ENCODE assay signal across 8 cellular contexts in the genomic region with DNA sequence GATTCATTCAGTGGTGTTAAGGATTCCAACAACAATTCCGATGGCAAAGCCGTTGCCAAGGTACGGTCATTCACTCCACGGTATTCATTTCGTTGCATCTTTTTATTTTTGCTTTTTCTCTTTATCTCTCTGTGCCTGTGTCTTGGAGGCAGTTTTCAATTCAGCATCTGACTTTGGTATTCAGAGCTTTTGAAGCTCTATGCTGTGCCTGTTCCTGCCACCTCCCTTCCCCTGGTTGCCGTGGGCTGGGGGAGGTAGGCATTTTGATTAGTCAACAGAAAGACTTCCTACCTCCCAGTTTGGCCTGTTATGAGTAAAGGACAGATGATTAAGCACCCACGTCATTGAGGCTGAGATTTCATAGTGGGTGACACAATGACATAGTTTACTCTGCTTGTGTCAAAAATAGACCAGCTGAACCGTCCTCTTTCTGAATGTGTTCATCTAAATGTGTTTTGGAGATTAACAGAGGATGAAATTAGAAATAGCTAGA.
DNase-seq lines count a peak whose midpoint lies in the region; ATAC-seq and TF ChIP-seq lines count a peak whose summit lies in the region.

No MANE protein-coding gene starts in this region.

- H3K27me3 Mint-ChIP-seq in immature natural killer cell (ENCODE audit: low read depth in 3 of 3): peaks cover 0 to 2% (median under 1%) of the 10 kb centered on the region in 3 donors

- H3K27ac ChIP-seq in RWPE2 (ENCODE audit: poor library complexity, severe bottlenecking): peak overlapping the region; percentile 81

- H3K27ac Mint-ChIP-seq in immature natural killer cell: peak overlapping the region; percentile 89 to 98 (median 96)

- H3K36me3 ChIP-seq in RWPE2 (ENCODE audit: low read depth): peaks cover 27% of the 10 kb centered on the region

- H3K9me3 Mint-ChIP-seq in immature natural killer cell: no peaks in the 10 kb centered on the region

- H3K4me3 ChIP-seq in RWPE2 (ENCODE audit: severe bottlenecking): peak overlapping the region; percentile 26

- no peaks in the 10 kb centered on the region for H3K27me3 ChIP-seq in RWPE2 (ENCODE audit: insufficient read depth, poor library complexity, severe bottlenecking)

- DNase-seq in RWPE2 (ENCODE audit: low spot score) (no peak), immature natural killer cell (peak; percentile 63 to 77 (median 66)), NCI-H524 (lab: John Stamatoyannopoulos, UW) (no peak), NCI-H345 (lab: John Stamatoyannopoulos, UW) (no peak)
- peak; percentile 28 for DNase-seq in activated naive CD8-positive, alpha-beta T cell treated with anti-CD3 and anti-CD28 coated beads, Interleukin-2, amount 50 U/mL, for 16 hours (ENCODE audit: low read depth, low spot score)
- peak; percentile 46 to 47 for DNase-seq in stimulated activated CD4-positive, alpha-beta T cell treated with anti-CD3 and anti-CD28 coated beads, Interleukin-15, amount 100 ng/mL, for 1 hour (ENCODE audit: low read depth in 1 of 2, low spot score in 1 of 2)

- peaks cover 88 to 98% of the 10 kb centered on the region in 2 donors for H3K4me1 Mint-ChIP-seq in immature natural killer cell

- ATAC-seq in GM18502 (IDR thresholded peaks at IDR 0.05; ENCODE audit: poor library complexity, unreplicated experiment) (peak; percentile 58), HG02763 (IDR thresholded peaks at IDR 0.05; ENCODE audit: unreplicated experiment) (peak; percentile 44), RWPE2 (ENCODE audit: low read depth) (peak; percentile 62)

- H3K4me1 ChIP-seq in RWPE2 (ENCODE audit: insufficient read depth, poor library complexity, severe bottlenecking): peaks cover 53% of the 10 kb centered on the region

- no peak for TF ChIP-seq CTCF in RWPE2 (IDR thresholded peaks at IDR 0.05; ENCODE audit: poor library complexity, severe bottlenecking)

- H3K9me3 ChIP-seq in RWPE2 (ENCODE audit: severe bottlenecking): no peaks in the 10 kb centered on the region

- H3K4me3 Mint-ChIP-seq in immature natural killer cell: peak overlapping the region; percentile 62 to 91 (median 87)

- peaks cover 16 to 30% (median 23%) of the 10 kb centered on the region in 3 donors for H3K36me3 Mint-ChIP-seq in immature natural killer cell

Comparison
In these comparisons a context has a peak if more than half of its experiments do, and no peak if none do; other contexts are left out.
1. DNase-seq: peak in activated naive CD8-positive, alpha-beta T cell treated with anti-CD3 and anti-CD28 coated beads, Interleukin-2, amount 50 U/mL, for 16 hours (single experiment), immature natural killer cell (3 of 3) and stimulated activated CD4-positive, alpha-beta T cell treated with anti-CD3 and anti-CD28 coated beads, Interleukin-15, amount 100 ng/mL, for 1 hour (2 of 2); none in RWPE2 (single experiment), NCI-H524 (0 of 2) and NCI-H345 (single experiment).
2. Peak in every context shown above with its lines, with median percentiles within 50 percentile points of each other: ATAC-seq.